In the genomic region with DNA sequence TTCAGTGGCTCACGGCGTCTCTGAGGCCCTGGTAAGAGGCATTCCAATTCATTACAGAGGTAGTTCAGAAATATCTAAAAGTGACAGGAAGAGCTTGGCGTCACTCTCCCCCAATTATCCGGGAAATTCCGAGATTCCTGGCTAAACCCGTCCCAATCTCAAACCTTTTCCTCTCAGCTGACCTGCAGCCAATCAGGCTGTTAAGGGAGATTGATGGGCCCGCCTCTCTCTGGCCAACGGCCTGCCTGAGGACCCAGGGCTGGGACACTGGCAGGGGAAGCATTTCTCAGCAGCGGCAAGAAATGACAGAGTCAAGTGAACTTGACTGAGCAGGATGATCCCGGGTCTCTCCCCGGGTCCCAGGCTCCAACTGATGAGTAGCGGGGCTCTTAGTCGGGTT, we compare ENCODE assay signal across 10 cellular contexts.
"Had no signal": no experiment of that assay in that cellular context is flagged by ENCODE, and none has a peak within 500 bp of the region (broad histone marks: within the 10 kb centered on the region; RNA-seq: fewer than 3 reads in every experiment).

No MANE protein-coding gene starts in this region.

- H3K9me3 ChIP-seq: ovary had no signal

- H3K36me3 ChIP-seq: neural progenitor cell, ovary had no signal

- H3K27ac ChIP-seq: neural progenitor cell, ovary, VCaP had no signal

- H3K27me3 ChIP-seq: neural progenitor cell, ovary had no signal

- DNase-seq: activated CD4-positive, alpha-beta T cell treated with anti-CD3 and anti-CD28 coated beads for 4 hours; activated naive CD4-positive, alpha-beta T cell treated with Interleukin-2 at 50 U/mL for 16 hours; caudate nucleus; cortex of kidney; effector memory CD8-positive, alpha-beta T cell; islet precursor cell; ovary had no signal

- ATAC-seq: effector memory CD8-positive, alpha-beta T cell; stimulated activated effector memory CD8-positive, alpha-beta T cell treated with anti-CD3 and anti-CD28 coated beads, Interleukin-12 subunit alpha, Interleukin-12 subunit beta, amount 100 ng/mL, for 72 hours had no signal

- H3K4me3 ChIP-seq: neural progenitor cell, ovary had no signal
